9 cellular contexts compared by ENCODE assay signal in the genomic region with DNA sequence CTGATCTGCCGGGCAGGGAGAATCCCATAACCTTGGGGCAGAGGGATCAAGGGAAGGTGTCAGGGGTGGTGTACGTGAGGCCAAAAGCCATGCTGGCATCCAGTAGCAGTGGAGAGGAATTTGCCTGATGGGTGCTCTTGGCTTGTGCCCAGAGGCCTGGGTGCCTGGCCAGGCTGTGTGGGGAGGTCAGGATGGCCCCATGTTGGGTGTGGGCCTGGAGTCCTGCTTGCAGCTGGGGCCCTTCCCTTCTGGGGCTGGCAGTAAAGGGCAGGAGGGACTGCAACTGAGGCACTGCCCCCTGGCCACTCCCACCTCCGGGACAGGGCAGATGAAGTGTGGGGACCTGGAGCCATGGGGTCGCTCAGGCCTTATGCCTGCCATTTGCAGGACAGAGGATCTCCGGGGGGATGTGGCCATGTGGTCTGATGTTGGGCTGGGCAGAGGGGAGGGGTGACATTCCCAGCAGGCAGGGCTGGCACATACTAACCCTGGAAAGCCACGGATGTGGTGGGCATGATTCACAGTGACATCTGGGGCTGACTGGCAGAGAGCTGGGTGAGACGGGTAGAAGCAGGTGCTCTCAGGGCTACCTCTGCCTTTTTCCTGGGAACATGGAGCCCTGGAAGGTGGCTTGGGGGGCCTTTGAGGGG. TPM values are rescaled to one million over a fixed set of nuclear protein-coding genes. Genes with fewer than 3 reads are reported as not detected.
DNase-seq lines count a peak whose midpoint lies in the region; ATAC-seq and TF ChIP-seq lines count a peak whose summit lies in the region.
"Had no signal": no experiment of that assay in that cellular context is flagged by ENCODE, and none has a peak within 500 bp of the region (broad histone marks: within the 10 kb centered on the region; RNA-seq: fewer than 3 reads in every experiment).

No MANE protein-coding gene starts in this region.

- peak; percentile 71 for DNase-seq in Right ventricle myocardium inferior (ENCODE audit: missing footprints)
- no peak for DNase-seq in cardiac septum (ENCODE audit: low spot score)
- DNase-seq in activated T-cell treated with anti-CD3 and anti-CD28 coated beads, Interleukin-2, amount 50 U/mL, for 48 hours = peak; percentile 78 to 81
- DNase-seq in right lobe of liver = peak in 1 of 3 donors; percentile 52
- DNase-seq in vagina (ENCODE audit: extremely low spot score in 2 of 2) = no peak
- no peak for DNase-seq in NCI-H1436 treated with DMSO at 0.1 percent for 48 hours (lab: John Stamatoyannopoulos, UW)
- no peak for DNase-seq in NCI-H128 (lab: John Stamatoyannopoulos, UW; ENCODE audit: unreplicated experiment)

- H3K4me3 ChIP-seq in right lobe of liver (no peak overlapping the region), vagina (peak overlapping the region in 1 of 2 donors; percentile 3)

- intact Hi-C loops in Right ventricle myocardium inferior (cut with DNase I) (no loop called here), cardiac septum (cut with DNase I) (no loop called here), right lobe of liver (cut with DNase I) (loop anchor here in 1 of 2 donors (10.0 kb wide), 1 partner anchor 160 kb away; no protein-coding TSS in a partner anchor), vagina (cut with DNase I) (no loop called here)

- H3K27ac ChIP-seq in right lobe of liver (peak overlapping the region in 2 of 3 donors; percentile 38 to 51), vagina (peak overlapping the region; percentile 85)

- H3K4me1 ChIP-seq in right lobe of liver (no peaks in the 10 kb centered on the region), vagina (peaks cover 68% of the 10 kb centered on the region)

- H3K9me3 ChIP-seq in right lobe of liver (no peaks in the 10 kb centered on the region), vagina (no peaks in the 10 kb centered on the region)

- no peak for ATAC-seq in Right ventricle myocardium inferior
- no peak for ATAC-seq in right lobe of liver
- no peak for ATAC-seq in HG02759 (IDR thresholded peaks at IDR 0.05; ENCODE audit: unreplicated experiment)

- TF ChIP-seq CTCF in right lobe of liver (IDR thresholded peaks at IDR 0.05) (no peak), vagina (IDR thresholded peaks at IDR 0.05) (no peak)

- TF ChIP-seq POLR2A in right lobe of liver (IDR thresholded peaks at IDR 0.05) = no peak
- no peak for TF ChIP-seq POLR2A in vagina (IDR thresholded peaks at IDR 0.05)

- H3K36me3 ChIP-seq in right lobe of liver (no peaks in the 10 kb centered on the region), vagina (no peaks in the 10 kb centered on the region)

- 20% methylated on average over 2 of the region's 7 CpGs for WGBS in right lobe of liver (ENCODE audit: insufficient coverage, low coverage, low lambda C conversion rate, missing lambda C conversion rate)

- H3K27me3 ChIP-seq in right lobe of liver (no peaks in the 10 kb centered on the region), vagina (no peaks in the 10 kb centered on the region)

RNA-seq across cellular contexts. Expression of a gene that starts 3.5 kb away (rescaled TPM):
- 13.7 TPM for total RNA-seq in Right ventricle myocardium inferior
- total RNA-seq in cardiac septum = 12.2 TPM
- 1 to 10 TPM; 3.7 to 10.0 (median 5.1) TPM for total RNA-seq in right lobe of liver
- total RNA-seq in vagina = 22.1 TPM

RNA-seq across cellular contexts. Expression of a gene that starts 36.7 kb away (rescaled TPM):
- not detected for total RNA-seq in Right ventricle myocardium inferior
- not detected for total RNA-seq in cardiac septum
- total RNA-seq in right lobe of liver = not detected
- not detected for total RNA-seq in vagina
- total RNA-seq: pulmonary artery endothelial cell had no signal

Comparison
In these comparisons a context has a peak if more than half of its experiments do, and no peak if none do; other contexts are left out.
1. DNase-seq: peak in Right ventricle myocardium inferior (single experiment) and activated T-cell treated with anti-CD3 and anti-CD28 coated beads, Interleukin-2, amount 50 U/mL, for 48 hours (2 of 2); none in cardiac septum (single experiment), vagina (0 of 2), NCI-H1436 treated with DMSO at 0.1 percent for 48 hours (single experiment) and NCI-H128 (single experiment).